In the genomic region with DNA sequence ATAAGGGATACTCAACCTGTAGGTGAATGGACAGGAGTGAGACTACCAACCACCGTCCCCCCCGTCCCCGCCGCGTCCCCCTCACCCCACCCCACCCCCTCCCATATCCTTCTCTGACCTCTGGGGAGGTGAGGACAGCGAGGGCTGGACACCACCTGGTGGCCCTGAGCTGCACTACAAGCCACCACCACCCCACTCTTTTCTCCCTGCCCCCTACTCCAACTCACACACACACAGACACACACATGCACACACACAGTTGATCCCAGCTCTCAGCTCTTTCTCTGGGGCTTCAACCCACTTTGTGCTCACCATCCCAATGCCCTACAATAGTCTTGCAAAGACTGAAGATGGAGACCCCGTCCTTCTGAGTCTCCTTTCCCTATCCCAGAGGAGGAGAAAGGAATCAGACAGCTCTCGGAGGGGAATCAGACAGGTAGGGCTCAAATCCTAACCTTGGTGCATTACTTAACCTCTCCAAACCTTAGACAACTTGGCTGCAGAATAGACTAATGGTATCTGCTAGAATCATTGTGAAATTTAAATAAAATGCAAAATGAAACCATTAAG, we compare ENCODE assay signal across 8 cellular contexts.
DNase-seq lines count a peak whose midpoint lies in the region; ATAC-seq and TF ChIP-seq lines count a peak whose summit lies in the region.

No MANE protein-coding gene starts in this region.

- TF ChIP-seq CTCF in adrenal gland (IDR thresholded peaks at IDR 0.05) (peak; percentile 29 to 83 (median 60)), thyroid gland (IDR thresholded peaks at IDR 0.05) (peak; percentile 53 to 78 (median 65))

- no peaks in the 10 kb centered on the region for H3K9me3 ChIP-seq in adrenal gland (replicated peaks in 1 of 3)
- H3K9me3 ChIP-seq in thyroid gland, result no peaks in the 10 kb centered on the region

- H3K36me3 ChIP-seq in adrenal gland (replicated peaks in 1 of 2), result peaks cover 0 to 11% of the 10 kb centered on the region in 2 donors
- no peaks in the 10 kb centered on the region for H3K36me3 ChIP-seq in thyroid gland

- intact Hi-C loops in adrenal gland (cut with DNase I) (loop anchor here in 1 of 2 donors (5.0 kb wide), 1 partner anchor 91 kb away; no protein-coding TSS in a partner anchor), thyroid gland (cut with DNase I) (loop anchor here (5.0 kb wide), 1 partner anchor 91 kb away; no protein-coding TSS in a partner anchor)

- no peak overlapping the region for H3K27ac Mint-ChIP-seq in activated CD8-positive, alpha-beta memory T cell treated with anti-CD3 and anti-CD28 coated beads, Interleukin-2, amount 10 ng/mL, durations not matched to agents 7 days and 5 days
- peak overlapping the region in 3 of 6 donors; percentile 22 to 69 (median 68) for H3K27ac Mint-ChIP-seq in immature natural killer cell

- no peak overlapping the region for H3K4me3 ChIP-seq in adrenal gland
- no peak overlapping the region for H3K4me3 ChIP-seq in thyroid gland (replicated peaks in 1 of 3)

- no peaks in the 10 kb centered on the region for H3K36me3 Mint-ChIP-seq in activated CD8-positive, alpha-beta memory T cell treated with anti-CD3 and anti-CD28 coated beads, Interleukin-2, amount 10 ng/mL, durations not matched to agents 7 days and 5 days
- H3K36me3 Mint-ChIP-seq in immature natural killer cell, result no peaks in the 10 kb centered on the region

- H3K27me3 ChIP-seq in adrenal gland (no peaks in the 10 kb centered on the region), thyroid gland (no peaks in the 10 kb centered on the region)

- DNase-seq in activated CD8-positive, alpha-beta memory T cell treated with anti-CD3 and anti-CD28 coated beads, Interleukin-2, amount 10 ng/mL, durations not matched to agents 7 days and 5 days, result peak; percentile 52
- no peak for DNase-seq in activated CD8-positive, alpha-beta memory T cell treated with anti-CD3 and anti-CD28 coated beads, Interleukin-2, amount 50 U/mL, for 48 hours
- DNase-seq in NCI-H1436 (lab: John Stamatoyannopoulos, UW), result peak; percentile 32
- peak in 4 of 7 donors; percentile 40 to 66 (median 51) for DNase-seq in adrenal gland
- peak; percentile 31 to 45 (median 42) for DNase-seq in immature natural killer cell
- peak; percentile 45 to 46 for DNase-seq in thyroid gland
- DNase-seq in NCI-H2171 (lab: John Stamatoyannopoulos, UW), result no peak

- CTCF ChIA-PET in activated CD8-positive, alpha-beta memory T cell treated with anti-CD3 and anti-CD28 coated beads, Interleukin-2, amount 10 ng/mL, durations not matched to agents 7 days and 5 days (lab: Charles Lee), result interaction anchor here (0.5 to 3.1 kb wide), 19 partner anchors 9 to 152 kb away, joined by 3 to 28 read pairs (median 3); no protein-coding TSS in a partner anchor

- no peak overlapping the region for H3K4me3 Mint-ChIP-seq in activated CD8-positive, alpha-beta memory T cell treated with anti-CD3 and anti-CD28 coated beads, Interleukin-2, amount 10 ng/mL, durations not matched to agents 7 days and 5 days
- peak overlapping the region in 2 of 5 donors; percentile 33 to 48 for H3K4me3 Mint-ChIP-seq in immature natural killer cell

- peaks cover 22% of the 10 kb centered on the region for H3K4me1 Mint-ChIP-seq in activated CD8-positive, alpha-beta memory T cell treated with anti-CD3 and anti-CD28 coated beads, Interleukin-2, amount 10 ng/mL, durations not matched to agents 7 days and 5 days
- H3K4me1 Mint-ChIP-seq in immature natural killer cell, result peaks cover 49 to 59% of the 10 kb centered on the region in 2 donors

- TF ChIP-seq POLR2A in adrenal gland (IDR thresholded peaks at IDR 0.05) (no peak), thyroid gland (IDR thresholded peaks at IDR 0.05) (no peak)

- no peaks in the 10 kb centered on the region for H3K9me3 Mint-ChIP-seq in activated CD8-positive, alpha-beta memory T cell treated with anti-CD3 and anti-CD28 coated beads, Interleukin-2, amount 10 ng/mL, durations not matched to agents 7 days and 5 days (ENCODE audit: low read depth)
- H3K9me3 Mint-ChIP-seq in immature natural killer cell, result no peaks in the 10 kb centered on the region

- peak; percentile 77 for ATAC-seq in activated CD8-positive, alpha-beta memory T cell treated with anti-CD3 and anti-CD28 coated beads, Interleukin-2, amount 10 ng/mL, durations not matched to agents 7 days and 5 days
- ATAC-seq in HG03565 (IDR thresholded peaks at IDR 0.05; ENCODE audit: unreplicated experiment), result no peak

- WGBS in adrenal gland, 4 donors, result 28 to 31% (median 30%) methylated on average over 6 to 8 of the region's 8 CpGs
- WGBS in thyroid gland, 2 donors, result 23 to 28% methylated on average over 6 to 8 of the region's 8 CpGs

- H3K4me1 ChIP-seq in adrenal gland (replicated peaks in 1 of 2), result no peaks in the 10 kb centered on the region
- no peaks in the 10 kb centered on the region for H3K4me1 ChIP-seq in thyroid gland

- H3K27ac ChIP-seq in adrenal gland (no peak overlapping the region), thyroid gland (no peak overlapping the region)

- H3K27me3 Mint-ChIP-seq in activated CD8-positive, alpha-beta memory T cell treated with anti-CD3 and anti-CD28 coated beads, Interleukin-2, amount 10 ng/mL, durations not matched to agents 7 days and 5 days, result peaks cover 10% of the 10 kb centered on the region
- peaks cover 2 to 5% (median 3%) of the 10 kb centered on the region in 3 donors for H3K27me3 Mint-ChIP-seq in immature natural killer cell (ENCODE audit: low read depth in 3 of 3)

Comparison
In these comparisons a context has a peak if more than half of its experiments do, and no peak if none do; other contexts are left out.
1. DNase-seq: peak in activated CD8-positive, alpha-beta memory T cell treated with anti-CD3 and anti-CD28 coated beads, Interleukin-2, amount 10 ng/mL, durations not matched to agents 7 days and 5 days (single experiment), NCI-H1436 (single experiment), adrenal gland (4 of 7), immature natural killer cell (3 of 3) and thyroid gland (2 of 2); none in activated CD8-positive, alpha-beta memory T cell treated with anti-CD3 and anti-CD28 coated beads, Interleukin-2, amount 50 U/mL, for 48 hours (single experiment) and NCI-H2171 (single experiment).